ENCODE assay signal across 14 cellular contexts in genomic region chr7:74455933-74456332, GRCh38. TPM values are rescaled to one million over a fixed set of nuclear protein-coding genes. Genes with fewer than 3 reads are reported as not detected.
A peak's percentile ranks its signal among the peaks of the same experiment; 100 is the strongest.
DNase-seq lines count a peak whose midpoint lies in the region; ATAC-seq and TF ChIP-seq lines count a peak whose summit lies in the region.
"Had no signal": no experiment of that assay in that cellular context is flagged by ENCODE, and none has a peak within 500 bp of the region (broad histone marks: within the 10 kb centered on the region; RNA-seq: fewer than 3 reads in every experiment).

No MANE protein-coding gene starts in this region.

- TF ChIP-seq CTCF in CD4-positive, alpha-beta T cell (IDR thresholded peaks at IDR 0.05), result no peak
- no peak for TF ChIP-seq CTCF in VCaP (conservative IDR thresholded peaks at IDR 0.05)

- ATAC-seq in CD4-positive, alpha-beta T cell (ENCODE audit: poor library complexity), result no peak
- ATAC-seq in left ventricle myocardium superior, result peak; percentile 6
- no peak for ATAC-seq in GM21515 (IDR thresholded peaks at IDR 0.05; ENCODE audit: unreplicated experiment)
- ATAC-seq in naive thymus-derived CD4-positive, alpha-beta T cell, result no peak
- no peak for ATAC-seq in GM18517 (IDR thresholded peaks at IDR 0.05; ENCODE audit: unreplicated experiment)
- ATAC-seq: GM12878; stimulated activated effector memory CD8-positive, alpha-beta T cell treated with anti-CD3 and anti-CD28 coated beads, Interleukin-12 subunit alpha, Interleukin-12 subunit beta, amount 100 ng/mL, for 72 hours; WTC11 had no signal

- peak overlapping the region; percentile 74 for H3K4me3 Mint-ChIP-seq in CD4-positive, alpha-beta T cell
- peak overlapping the region in 5 of 10 donors; percentile 23 to 87 (median 40) for H3K4me3 Mint-ChIP-seq in naive thymus-derived CD4-positive, alpha-beta T cell

- H3K4me3 ChIP-seq in skeletal muscle cell (ENCODE audit: low read depth, low read length), result peak overlapping the region; percentile 71
- H3K4me3 ChIP-seq in naive thymus-derived CD4-positive, alpha-beta T cell (ENCODE audit: low read length), result no peak overlapping the region
- H3K4me3 ChIP-seq: GM12878 had no signal

- intact Hi-C loops in CD4-positive, alpha-beta T cell (cut with DNase I, micrococcal nuclease), result no loop called here
- intact Hi-C loops in left ventricle myocardium superior (cut with micrococcal nuclease), result no loop called here
- intact Hi-C loops in naive thymus-derived CD4-positive, alpha-beta T cell (cut with micrococcal nuclease), result loop anchor here in 1 of 2 donors (10.0 kb wide), 1 partner anchor 1279 kb away; the partner anchor contains the start of gene HIP1

- no peaks in the 10 kb centered on the region for H3K27me3 Mint-ChIP-seq in CD4-positive, alpha-beta T cell
- peaks cover 0 to 27% (median 0%) of the 10 kb centered on the region in 5 donors for H3K27me3 Mint-ChIP-seq in naive thymus-derived CD4-positive, alpha-beta T cell

- peaks cover 5% of the 10 kb centered on the region for H3K36me3 Mint-ChIP-seq in CD4-positive, alpha-beta T cell (ENCODE audit: low read depth)
- peaks cover 0 to 5% (median 0%) of the 10 kb centered on the region in 5 donors for H3K36me3 Mint-ChIP-seq in naive thymus-derived CD4-positive, alpha-beta T cell
- H3K36me3 Mint-ChIP-seq: stimulated activated effector memory CD8-positive, alpha-beta T cell treated with anti-CD3 and anti-CD28 coated beads, Interleukin-12 subunit alpha, Interleukin-12 subunit beta, amount 100 ng/mL, for 72 hours; WTC11 had no signal

- no peaks in the 10 kb centered on the region for H3K9me3 Mint-ChIP-seq in CD4-positive, alpha-beta T cell
- peaks cover 0 to 4% (median 0%) of the 10 kb centered on the region in 11 donors for H3K9me3 Mint-ChIP-seq in naive thymus-derived CD4-positive, alpha-beta T cell
- H3K9me3 Mint-ChIP-seq: stimulated activated effector memory CD8-positive, alpha-beta T cell treated with anti-CD3 and anti-CD28 coated beads, Interleukin-12 subunit alpha, Interleukin-12 subunit beta, amount 100 ng/mL, for 72 hours; WTC11 had no signal

- CTCF ChIA-PET in CD4-positive, alpha-beta T cell (lab: Charles Lee), result no interaction called here
- CTCF ChIA-PET in naive thymus-derived CD4-positive, alpha-beta T cell (lab: Charles Lee), result no interaction called here

- peaks cover 15% of the 10 kb centered on the region for H3K4me1 Mint-ChIP-seq in CD4-positive, alpha-beta T cell (ENCODE audit: low read depth)
- peaks cover 7 to 16% (median 12%) of the 10 kb centered on the region in 7 donors for H3K4me1 Mint-ChIP-seq in naive thymus-derived CD4-positive, alpha-beta T cell

- no peaks in the 10 kb centered on the region for H3K27me3 ChIP-seq in CD4-positive, alpha-beta T cell (ENCODE audit: control insufficient read depth, insufficient read depth, low read length)
- H3K27me3 ChIP-seq in naive thymus-derived CD4-positive, alpha-beta T cell (ENCODE audit: control insufficient read depth in 2 of 2, insufficient read depth in 2 of 2, low read length in 2 of 2), result no peaks in the 10 kb centered on the region

- no peak overlapping the region for H3K27ac ChIP-seq in CD4-positive, alpha-beta T cell (ENCODE audit: low read depth, low read length)
- peak overlapping the region; percentile 89 for H3K27ac ChIP-seq in VCaP
- H3K27ac ChIP-seq in naive thymus-derived CD4-positive, alpha-beta T cell (ENCODE audit: low read depth, low read length), result no peak overlapping the region

- no peaks in the 10 kb centered on the region for H3K36me3 ChIP-seq in naive thymus-derived CD4-positive, alpha-beta T cell (ENCODE audit: control insufficient read depth in 2 of 3, insufficient read depth in 3 of 3, low read length in 3 of 3)

- peak overlapping the region; percentile 80 for H3K27ac Mint-ChIP-seq in CD4-positive, alpha-beta T cell
- H3K27ac Mint-ChIP-seq in naive thymus-derived CD4-positive, alpha-beta T cell, result peak overlapping the region in 2 of 9 donors; percentile 65 to 72
- H3K27ac Mint-ChIP-seq: stimulated activated effector memory CD8-positive, alpha-beta T cell treated with anti-CD3 and anti-CD28 coated beads, Interleukin-12 subunit alpha, Interleukin-12 subunit beta, amount 100 ng/mL, for 72 hours; WTC11 had no signal

- H3K4me1 ChIP-seq in naive thymus-derived CD4-positive, alpha-beta T cell (ENCODE audit: control insufficient read depth in 2 of 2, insufficient read depth in 2 of 2, low read length in 2 of 2), result peaks cover 0 to 5% of the 10 kb centered on the region in 2 donors

- no peaks in the 10 kb centered on the region for H3K9me3 ChIP-seq in CD4-positive, alpha-beta T cell (ENCODE audit: control insufficient read depth, low read length)
- H3K9me3 ChIP-seq in naive thymus-derived CD4-positive, alpha-beta T cell (ENCODE audit: control insufficient read depth in 2 of 3, low read length in 3 of 3), result no peaks in the 10 kb centered on the region

- POLR2A ChIA-PET in CD4-positive, alpha-beta T cell (lab: Charles Lee), result interaction anchor here (0.6 kb wide), 1 partner anchor 1723 kb away, joined by 3 read pairs; no protein-coding TSS in a partner anchor
- POLR2A ChIA-PET in naive thymus-derived CD4-positive, alpha-beta T cell (lab: Charles Lee), result interaction anchor here (0.6 kb wide), 1 partner anchor 18 kb away, joined by 4 read pairs; no protein-coding TSS in a partner anchor

- no peak for DNase-seq in CD4-positive, alpha-beta T cell
- DNase-seq in left ventricle myocardium superior (no peak), skeletal muscle cell (ENCODE audit: low read depth) (no peak), SIG-M5 (lab: John Stamatoyannopoulos, UW) (no peak)
- no peak for DNase-seq in naive thymus-derived CD4-positive, alpha-beta T cell
- DNase-seq: activated naive CD4-positive, alpha-beta T cell; NCI-H1694 treated with DMSO at 0.1 percent for 48 hours; stimulated activated CD4-positive, alpha-beta T cell treated with anti-CD3 and anti-CD28 coated beads, Interleukin-12 subunit alpha, Interleukin-12 subunit beta, amount 100 ng/mL, for 4 hours had no signal

RNA-seq across cellular contexts. Expression of gene GTF2IRD1, which starts 2.2 kb away (rescaled TPM):
- 1 to 10 TPM in 1 of 2 experiments, under 1 TPM in 1; 0.74 to 1.2 TPM for total RNA-seq in CD4-positive, alpha-beta T cell
- 19.5 TPM for total RNA-seq in left ventricle myocardium superior
- 1 to 10 TPM in 2 of 5 experiments, under 1 TPM in 3; 0.82 to 5.6 (median 0.93) TPM for total RNA-seq in naive thymus-derived CD4-positive, alpha-beta T cell
- under 1 TPM in 1 of 2 donors, not detected in 1; 0.07 TPM for polyA plus RNA-seq in naive thymus-derived CD4-positive, alpha-beta T cell
